ENCODE assay signal across 12 cellular contexts in genomic region chrX:112913807-112914206, GRCh38.
"Had no signal": no experiment of that assay in that cellular context is flagged by ENCODE, and none has a peak within 500 bp of the region (broad histone marks: within the 10 kb centered on the region; RNA-seq: fewer than 3 reads in every experiment).

No MANE protein-coding gene starts in this region.

- H3K36me3 Mint-ChIP-seq: activated CD4-positive, alpha-beta memory T cell treated with anti-CD3 and anti-CD28 coated beads for 36 hours; activated naive CD8-positive, alpha-beta T cell treated with anti-CD3 and anti-CD28 coated beads, Interleukin-2, amount 10 ng/mL, durations not matched to agents 7 days and 5 days had no signal

- H3K4me3 Mint-ChIP-seq: activated CD4-positive, alpha-beta memory T cell treated with anti-CD3 and anti-CD28 coated beads for 36 hours; activated naive CD8-positive, alpha-beta T cell treated with anti-CD3 and anti-CD28 coated beads, Interleukin-2, amount 10 ng/mL, durations not matched to agents 7 days and 5 days; activated T-cell treated with anti-CD3 and anti-CD28 coated beads, Interleukin-2, amount 50 U/mL, for 4 hours had no signal

- DNase-seq: activated CD4-positive, alpha-beta memory T cell treated with anti-CD3 and anti-CD28 coated beads for 36 hours; activated gamma-delta T cell; activated naive CD8-positive, alpha-beta T cell treated with anti-CD3 and anti-CD28 coated beads, Interleukin-2, amount 10 ng/mL, durations not matched to agents 7 days and 5 days; activated T-cell treated with anti-CD3 and anti-CD28 coated beads, Interleukin-2, amount 50 U/mL, for 4 hours; anterior cingulate cortex; heart right ventricle; left lung; sigmoid colon; stimulated activated CD4-positive, alpha-beta T cell treated with anti-CD3 and anti-CD28 coated beads, Interleukin-12 subunit alpha, Interleukin-12 subunit beta, amount 100 ng/mL, for 4 hours; stimulated activated naive CD4-positive, alpha-beta T cell; T-helper 9 cell; trophoblast cell had no signal

- H3K9me3 Mint-ChIP-seq: activated CD4-positive, alpha-beta memory T cell treated with anti-CD3 and anti-CD28 coated beads for 36 hours; activated naive CD8-positive, alpha-beta T cell treated with anti-CD3 and anti-CD28 coated beads, Interleukin-2, amount 10 ng/mL, durations not matched to agents 7 days and 5 days; activated T-cell treated with anti-CD3 and anti-CD28 coated beads, Interleukin-2, amount 50 U/mL, for 4 hours had no signal

- H3K27ac Mint-ChIP-seq: activated CD4-positive, alpha-beta memory T cell treated with anti-CD3 and anti-CD28 coated beads for 36 hours; activated naive CD8-positive, alpha-beta T cell treated with anti-CD3 and anti-CD28 coated beads, Interleukin-2, amount 10 ng/mL, durations not matched to agents 7 days and 5 days had no signal

- H3K27me3 ChIP-seq: left lung, sigmoid colon had no signal

- H3K27me3 Mint-ChIP-seq: activated CD4-positive, alpha-beta memory T cell treated with anti-CD3 and anti-CD28 coated beads for 36 hours; activated naive CD8-positive, alpha-beta T cell treated with anti-CD3 and anti-CD28 coated beads, Interleukin-2, amount 10 ng/mL, durations not matched to agents 7 days and 5 days had no signal

- H3K4me1 Mint-ChIP-seq: activated naive CD8-positive, alpha-beta T cell treated with anti-CD3 and anti-CD28 coated beads, Interleukin-2, amount 10 ng/mL, durations not matched to agents 7 days and 5 days had no signal

- H3K36me3 ChIP-seq: heart right ventricle, left lung, sigmoid colon had no signal

- H3K27ac ChIP-seq: heart right ventricle, left lung, sigmoid colon had no signal

- H3K4me3 ChIP-seq: heart right ventricle, left lung, sigmoid colon had no signal

- ATAC-seq: activated T-cell treated with anti-CD3 and anti-CD28 coated beads, Interleukin-2, amount 50 U/mL, for 4 hours; heart right ventricle; left lung had no signal

- H3K4me1 ChIP-seq: heart right ventricle, left lung, sigmoid colon had no signal

- H3K9me3 ChIP-seq: heart right ventricle, left lung, sigmoid colon had no signal
